ENCODE assay signal across 19 cellular contexts in the genomic region with DNA sequence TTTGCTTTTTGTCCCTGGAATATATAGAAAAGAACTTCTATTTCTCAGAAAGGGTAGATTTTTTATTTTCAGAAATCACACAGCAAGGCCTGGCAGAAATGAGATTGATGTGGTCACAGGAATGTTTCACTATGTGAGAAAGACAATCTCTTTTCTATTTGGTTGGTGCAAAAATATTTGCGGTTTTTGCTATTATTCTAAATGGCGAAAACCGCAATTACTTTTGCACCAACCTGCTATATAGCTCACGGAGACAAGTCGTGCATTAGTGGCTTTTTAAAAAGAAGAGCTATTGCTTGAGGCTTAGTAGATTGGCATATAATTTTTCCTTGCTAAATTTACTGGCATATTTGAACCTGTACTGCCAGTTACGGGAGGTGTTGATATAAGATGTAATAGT.
DNase-seq lines count a peak whose midpoint lies in the region; ATAC-seq and TF ChIP-seq lines count a peak whose summit lies in the region.
"Had no signal": no experiment of that assay in that cellular context is flagged by ENCODE, and none has a peak within 500 bp of the region (broad histone marks: within the 10 kb centered on the region; RNA-seq: fewer than 3 reads in every experiment).

No MANE protein-coding gene starts in this region.

- no peak for ATAC-seq in stimulated activated effector memory CD8-positive, alpha-beta T cell treated with anti-CD3 and anti-CD28 coated beads, Interleukin-12 subunit alpha, Interleukin-12 subunit beta, amount 100 ng/mL, for 72 hours

- H3K4me2 ChIP-seq in KMS-11, result peak overlapping the region; percentile 37; the same call in 1 of the 2 replicates

- H3K4me1 Mint-ChIP-seq in activated naive CD4-positive, alpha-beta T cell treated with anti-CD3 and anti-CD28 coated beads, Interleukin-2, amount 10 ng/mL, durations not matched to agents 7 days and 5 days, result peaks cover 68% of the 10 kb centered on the region
- H3K4me1 Mint-ChIP-seq in activated T-helper 1 cell treated with anti-CD3 and anti-CD28 coated beads, Interleukin-12 subunit alpha, Interleukin-12 subunit beta, Interleukin-2, Interleukin-4 antibody, amounts not matched to agents 30 ng/mL and 10 ng/mL and 1 ng/mL, durations not matched to agents 14 hours and 24 hours and 36 hours (ENCODE audit: low read depth), result peaks cover 58% of the 10 kb centered on the region
- H3K4me1 Mint-ChIP-seq in stimulated activated effector memory CD8-positive, alpha-beta T cell treated with anti-CD3 and anti-CD28 coated beads, Interleukin-12 subunit alpha, Interleukin-12 subunit beta, amount 100 ng/mL, for 72 hours, result peaks cover 33% of the 10 kb centered on the region
- H3K4me1 Mint-ChIP-seq: brain, neural crest cell had no signal

- peaks cover 67% of the 10 kb centered on the region for H3K4me1 ChIP-seq in KMS-11 (ENCODE audit: low read depth, poor library complexity, severe bottlenecking)
- H3K4me1 ChIP-seq: colonic mucosa, prostate gland, tibial nerve had no signal

- no peak for TF ChIP-seq CTCF in KMS-11 (conservative IDR thresholded peaks at IDR 0.05; ENCODE audit: low read depth, low read length)

- peak overlapping the region; percentile 74 for H3K27ac Mint-ChIP-seq in activated naive CD4-positive, alpha-beta T cell treated with anti-CD3 and anti-CD28 coated beads, Interleukin-2, amount 10 ng/mL, durations not matched to agents 7 days and 5 days
- H3K27ac Mint-ChIP-seq in activated T-helper 1 cell treated with anti-CD3 and anti-CD28 coated beads, Interleukin-12 subunit alpha, Interleukin-12 subunit beta, Interleukin-2, Interleukin-4 antibody, amounts not matched to agents 30 ng/mL and 10 ng/mL and 1 ng/mL, durations not matched to agents 14 hours and 24 hours and 36 hours, result peak overlapping the region; percentile 65
- no peak overlapping the region for H3K27ac Mint-ChIP-seq in stimulated activated effector memory CD8-positive, alpha-beta T cell treated with anti-CD3 and anti-CD28 coated beads, Interleukin-12 subunit alpha, Interleukin-12 subunit beta, amount 100 ng/mL, for 72 hours
- H3K27ac Mint-ChIP-seq: brain had no signal

- no peaks in the 10 kb centered on the region for H3K27me3 ChIP-seq in KMS-11 (ENCODE audit: insufficient read depth, low read depth)
- H3K27me3 ChIP-seq: colonic mucosa, tibial nerve had no signal

- no peak overlapping the region for H2AFZ ChIP-seq in KMS-11 (ENCODE audit: low read depth)

- H3K27me3 Mint-ChIP-seq in activated naive CD4-positive, alpha-beta T cell treated with anti-CD3 and anti-CD28 coated beads, Interleukin-2, amount 10 ng/mL, durations not matched to agents 7 days and 5 days, result no peaks in the 10 kb centered on the region
- no peaks in the 10 kb centered on the region for H3K27me3 Mint-ChIP-seq in activated T-helper 1 cell treated with anti-CD3 and anti-CD28 coated beads, Interleukin-12 subunit alpha, Interleukin-12 subunit beta, Interleukin-2, Interleukin-4 antibody, amounts not matched to agents 30 ng/mL and 10 ng/mL and 1 ng/mL, durations not matched to agents 14 hours and 24 hours and 36 hours (ENCODE audit: insufficient read depth)

- H3K9ac ChIP-seq in KMS-11, result no peak overlapping the region

- H4K20me1 ChIP-seq in KMS-11 (ENCODE audit: insufficient read depth), result no peaks in the 10 kb centered on the region

- peaks cover 4% of the 10 kb centered on the region for H3K36me3 Mint-ChIP-seq in activated naive CD4-positive, alpha-beta T cell treated with anti-CD3 and anti-CD28 coated beads, Interleukin-2, amount 10 ng/mL, durations not matched to agents 7 days and 5 days
- H3K36me3 Mint-ChIP-seq in activated T-helper 1 cell treated with anti-CD3 and anti-CD28 coated beads, Interleukin-12 subunit alpha, Interleukin-12 subunit beta, Interleukin-2, Interleukin-4 antibody, amounts not matched to agents 30 ng/mL and 10 ng/mL and 1 ng/mL, durations not matched to agents 14 hours and 24 hours and 36 hours (ENCODE audit: low read depth), result peaks cover 4% of the 10 kb centered on the region
- H3K36me3 Mint-ChIP-seq in stimulated activated effector memory CD8-positive, alpha-beta T cell treated with anti-CD3 and anti-CD28 coated beads, Interleukin-12 subunit alpha, Interleukin-12 subunit beta, amount 100 ng/mL, for 72 hours, result no peaks in the 10 kb centered on the region
- H3K36me3 Mint-ChIP-seq: brain had no signal

- no peaks in the 10 kb centered on the region for H3K36me3 ChIP-seq in KMS-11 (ENCODE audit: insufficient read depth)
- H3K36me3 ChIP-seq: colonic mucosa, prostate gland, tibial nerve had no signal

- H3K4me3 ChIP-seq in KMS-11 (IDR thresholded peaks at IDR 0.05; ENCODE audit: insufficient read depth, low read depth, low read length), result no peak overlapping the region
- H3K4me3 ChIP-seq: colonic mucosa, prostate gland, tibial nerve had no signal

- no peaks in the 10 kb centered on the region for H3K9me3 Mint-ChIP-seq in activated naive CD4-positive, alpha-beta T cell treated with anti-CD3 and anti-CD28 coated beads, Interleukin-2, amount 10 ng/mL, durations not matched to agents 7 days and 5 days
- H3K9me3 Mint-ChIP-seq in activated T-helper 1 cell treated with anti-CD3 and anti-CD28 coated beads, Interleukin-12 subunit alpha, Interleukin-12 subunit beta, Interleukin-2, Interleukin-4 antibody, amounts not matched to agents 30 ng/mL and 10 ng/mL and 1 ng/mL, durations not matched to agents 14 hours and 24 hours and 36 hours, result no peaks in the 10 kb centered on the region
- no peaks in the 10 kb centered on the region for H3K9me3 Mint-ChIP-seq in stimulated activated effector memory CD8-positive, alpha-beta T cell treated with anti-CD3 and anti-CD28 coated beads, Interleukin-12 subunit alpha, Interleukin-12 subunit beta, amount 100 ng/mL, for 72 hours
- H3K9me3 Mint-ChIP-seq: brain had no signal

- no peaks in the 10 kb centered on the region for H3K79me2 ChIP-seq in KMS-11 (ENCODE audit: insufficient read depth, low read depth)

- intact Hi-C loops in activated T-helper 1 cell treated with anti-CD3 and anti-CD28 coated beads, Interleukin-12 subunit alpha, Interleukin-12 subunit beta, Interleukin-2, Interleukin-4 antibody, amounts not matched to agents 30 ng/mL and 10 ng/mL and 1 ng/mL, durations not matched to agents 14 hours and 24 hours and 36 hours (cut with micrococcal nuclease), result loop anchor here (10.0 kb wide), 1 partner anchor 1132 kb away; the partner anchor contains the start of gene TAF9B

- no peak for DNase-seq in activated naive CD4-positive, alpha-beta T cell treated with anti-CD3 and anti-CD28 coated beads, Interleukin-2, amount 10 ng/mL, durations not matched to agents 7 days and 5 days
- DNase-seq in activated naive CD4-positive, alpha-beta T cell treated with Interleukin-2 at 50 U/mL for 16 hours, result no peak
- no peak for DNase-seq in activated T-helper 1 cell treated with anti-CD3 and anti-CD28 coated beads, Interleukin-12 subunit alpha, Interleukin-12 subunit beta, Interleukin-2, Interleukin-4 antibody, amounts not matched to agents 30 ng/mL and 10 ng/mL and 1 ng/mL, durations not matched to agents 14 hours and 24 hours and 36 hours (ENCODE audit: low spot score)
- no peak for DNase-seq in stimulated activated effector memory CD8-positive, alpha-beta T cell treated with anti-CD3 and anti-CD28 coated beads, Interleukin-12 subunit alpha, Interleukin-12 subunit beta, amount 100 ng/mL, for 72 hours (ENCODE audit: low spot score in 2 of 2)
- no peak for DNase-seq in stimulated activated CD4-positive, alpha-beta T cell treated with anti-CD3 and anti-CD28 coated beads, Interleukin-4, amount 100 ng/mL, for 24 hours
- no peak for DNase-seq in SKM-1 (lab: John Stamatoyannopoulos, UW; ENCODE audit: unreplicated experiment)
- DNase-seq: activated CD4-positive, CD25-positive, alpha-beta regulatory T cell treated with anti-CD3 and anti-CD28 coated beads, Interleukin-2, amount 50 U/mL, for 72 hours; activated CD8-positive, alpha-beta memory T cell treated with anti-CD3 and anti-CD28 coated beads, Interleukin-2, amount 50 U/mL, for 48 hours; colonic mucosa; DMS79; head of caudate nucleus; MV-4-11; NCI-H1930; NCI-H446 had no signal

- CTCF ChIA-PET in activated naive CD4-positive, alpha-beta T cell treated with anti-CD3 and anti-CD28 coated beads, Interleukin-2, amount 10 ng/mL, durations not matched to agents 7 days and 5 days (lab: Charles Lee), result no interaction called here

- no peak overlapping the region for H3K4me3 Mint-ChIP-seq in activated naive CD4-positive, alpha-beta T cell treated with anti-CD3 and anti-CD28 coated beads, Interleukin-2, amount 10 ng/mL, durations not matched to agents 7 days and 5 days
- H3K4me3 Mint-ChIP-seq in activated T-helper 1 cell treated with anti-CD3 and anti-CD28 coated beads, Interleukin-12 subunit alpha, Interleukin-12 subunit beta, Interleukin-2, Interleukin-4 antibody, amounts not matched to agents 30 ng/mL and 10 ng/mL and 1 ng/mL, durations not matched to agents 14 hours and 24 hours and 36 hours, result no peak overlapping the region
- H3K4me3 Mint-ChIP-seq in stimulated activated effector memory CD8-positive, alpha-beta T cell treated with anti-CD3 and anti-CD28 coated beads, Interleukin-12 subunit alpha, Interleukin-12 subunit beta, amount 100 ng/mL, for 72 hours, result peak overlapping the region; percentile 39
- H3K4me3 Mint-ChIP-seq: brain, neural crest cell had no signal

- H3K27ac ChIP-seq in KMS-11, result no peak overlapping the region
- H3K27ac ChIP-seq: colonic mucosa, prostate gland, tibial nerve had no signal
